ENCODE assay signal across 1 cellular context in the genomic region with DNA sequence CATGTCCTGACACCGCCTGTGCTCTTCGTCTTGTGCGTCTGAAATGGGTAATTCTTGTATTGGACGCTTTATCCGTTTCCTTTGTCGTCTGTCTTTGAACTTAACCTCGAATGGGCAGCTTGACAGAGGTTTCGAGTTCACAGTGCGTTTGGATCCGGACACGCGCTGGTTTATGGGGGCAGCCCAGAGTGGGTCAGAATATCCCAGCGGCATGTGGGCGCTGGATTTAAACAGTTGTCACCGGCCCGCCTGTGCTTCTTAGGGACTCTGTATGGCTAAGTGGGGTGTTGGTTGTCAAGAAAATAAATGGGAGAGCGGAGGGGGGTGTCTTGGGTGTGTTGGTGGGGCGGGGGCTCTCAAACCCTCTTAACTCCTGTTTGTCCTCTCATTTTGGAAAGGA.
TF ChIP-seq lines count a peak whose summit lies in the region.

No MANE protein-coding gene starts in this region.

TF ChIP-seq in GM23338, 12 proteins besides CTCF, POLR2A, EP300 and RAD21 (continued from another document):
- TF ChIP-seq, protein P1, sequence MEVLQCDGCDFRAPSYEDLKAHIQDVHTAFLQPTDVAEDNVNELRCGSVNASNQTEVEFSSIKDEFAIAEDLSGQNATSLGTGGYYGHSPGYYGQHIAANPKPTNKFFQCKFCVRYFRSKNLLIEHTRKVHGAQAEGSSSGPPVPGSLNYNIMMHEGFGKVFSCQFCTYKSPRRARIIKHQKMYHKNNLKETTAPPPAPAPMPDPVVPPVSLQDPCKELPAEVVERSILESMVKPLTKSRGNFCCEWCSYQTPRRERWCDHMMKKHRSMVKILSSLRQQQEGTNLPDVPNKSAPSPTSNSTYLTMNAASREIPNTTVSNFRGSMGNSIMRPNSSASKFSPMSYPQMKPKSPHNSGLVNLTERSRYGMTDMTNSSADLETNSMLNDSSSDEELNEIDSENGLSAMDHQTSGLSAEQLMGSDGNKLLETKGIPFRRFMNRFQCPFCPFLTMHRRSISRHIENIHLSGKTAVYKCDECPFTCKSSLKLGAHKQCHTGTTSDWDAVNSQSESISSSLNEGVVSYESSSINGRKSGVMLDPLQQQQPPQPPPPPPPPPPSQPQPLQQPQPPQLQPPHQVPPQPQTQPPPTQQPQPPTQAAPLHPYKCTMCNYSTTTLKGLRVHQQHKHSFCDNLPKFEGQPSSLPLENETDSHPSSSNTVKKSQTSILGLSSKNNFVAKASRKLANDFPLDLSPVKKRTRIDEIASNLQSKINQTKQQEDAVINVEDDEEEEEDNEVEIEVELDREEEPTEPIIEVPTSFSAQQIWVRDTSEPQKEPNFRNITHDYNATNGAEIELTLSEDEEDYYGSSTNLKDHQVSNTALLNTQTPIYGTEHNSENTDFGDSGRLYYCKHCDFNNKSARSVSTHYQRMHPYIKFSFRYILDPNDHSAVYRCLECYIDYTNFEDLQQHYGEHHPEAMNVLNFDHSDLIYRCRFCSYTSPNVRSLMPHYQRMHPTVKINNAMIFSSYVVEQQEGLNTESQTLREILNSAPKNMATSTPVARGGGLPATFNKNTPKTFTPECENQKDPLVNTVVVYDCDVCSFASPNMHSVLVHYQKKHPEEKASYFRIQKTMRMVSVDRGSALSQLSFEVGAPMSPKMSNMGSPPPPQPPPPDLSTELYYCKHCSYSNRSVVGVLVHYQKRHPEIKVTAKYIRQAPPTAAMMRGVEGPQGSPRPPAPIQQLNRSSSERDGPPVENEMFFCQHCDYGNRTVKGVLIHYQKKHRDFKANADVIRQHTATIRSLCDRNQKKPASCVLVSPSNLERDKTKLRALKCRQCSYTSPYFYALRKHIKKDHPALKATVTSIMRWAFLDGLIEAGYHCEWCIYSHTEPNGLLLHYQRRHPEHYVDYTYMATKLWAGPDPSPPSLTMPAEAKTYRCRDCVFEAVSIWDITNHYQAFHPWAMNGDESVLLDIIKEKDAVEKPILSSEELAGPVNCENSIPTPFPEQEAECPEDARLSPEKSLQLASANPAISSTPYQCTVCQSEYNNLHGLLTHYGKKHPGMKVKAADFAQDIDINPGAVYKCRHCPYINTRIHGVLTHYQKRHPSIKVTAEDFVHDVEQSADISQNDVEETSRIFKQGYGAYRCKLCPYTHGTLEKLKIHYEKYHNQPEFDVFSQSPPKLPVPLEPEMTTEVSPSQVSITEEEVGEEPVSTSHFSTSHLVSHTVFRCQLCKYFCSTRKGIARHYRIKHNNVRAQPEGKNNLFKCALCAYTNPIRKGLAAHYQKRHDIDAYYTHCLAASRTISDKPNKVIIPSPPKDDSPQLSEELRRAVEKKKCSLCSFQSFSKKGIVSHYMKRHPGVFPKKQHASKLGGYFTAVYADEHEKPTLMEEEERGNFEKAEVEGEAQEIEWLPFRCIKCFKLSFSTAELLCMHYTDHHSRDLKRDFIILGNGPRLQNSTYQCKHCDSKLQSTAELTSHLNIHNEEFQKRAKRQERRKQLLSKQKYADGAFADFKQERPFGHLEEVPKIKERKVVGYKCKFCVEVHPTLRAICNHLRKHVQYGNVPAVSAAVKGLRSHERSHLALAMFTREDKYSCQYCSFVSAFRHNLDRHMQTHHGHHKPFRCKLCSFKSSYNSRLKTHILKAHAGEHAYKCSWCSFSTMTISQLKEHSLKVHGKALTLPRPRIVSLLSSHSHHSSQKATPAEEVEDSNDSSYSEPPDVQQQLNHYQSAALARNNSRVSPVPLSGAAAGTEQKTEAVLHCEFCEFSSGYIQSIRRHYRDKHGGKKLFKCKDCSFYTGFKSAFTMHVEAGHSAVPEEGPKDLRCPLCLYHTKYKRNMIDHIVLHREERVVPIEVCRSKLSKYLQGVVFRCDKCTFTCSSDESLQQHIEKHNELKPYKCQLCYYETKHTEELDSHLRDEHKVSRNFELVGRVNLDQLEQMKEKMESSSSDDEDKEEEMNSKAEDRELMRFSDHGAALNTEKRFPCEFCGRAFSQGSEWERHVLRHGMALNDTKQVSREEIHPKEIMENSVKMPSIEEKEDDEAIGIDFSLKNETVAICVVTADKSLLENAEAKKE (CRISPR knock-in tag; IDR thresholded peaks at IDR 0.05) = no peak
- no peak for TF ChIP-seq ZNF331 (CRISPR knock-in tag; IDR thresholded peaks at IDR 0.05; ENCODE audit: low read depth)
- TF ChIP-seq, protein P2, sequence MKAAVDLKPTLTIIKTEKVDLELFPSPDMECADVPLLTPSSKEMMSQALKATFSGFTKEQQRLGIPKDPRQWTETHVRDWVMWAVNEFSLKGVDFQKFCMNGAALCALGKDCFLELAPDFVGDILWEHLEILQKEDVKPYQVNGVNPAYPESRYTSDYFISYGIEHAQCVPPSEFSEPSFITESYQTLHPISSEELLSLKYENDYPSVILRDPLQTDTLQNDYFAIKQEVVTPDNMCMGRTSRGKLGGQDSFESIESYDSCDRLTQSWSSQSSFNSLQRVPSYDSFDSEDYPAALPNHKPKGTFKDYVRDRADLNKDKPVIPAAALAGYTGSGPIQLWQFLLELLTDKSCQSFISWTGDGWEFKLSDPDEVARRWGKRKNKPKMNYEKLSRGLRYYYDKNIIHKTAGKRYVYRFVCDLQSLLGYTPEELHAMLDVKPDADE (IDR thresholded peaks at IDR 0.05) = no peak
- no peak for TF ChIP-seq EZH2 (IDR thresholded peaks at IDR 0.05; ENCODE audit: low read depth, unreplicated experiment)
- no peak for TF ChIP-seq JUNB (IDR thresholded peaks at IDR 0.05; ENCODE audit: unreplicated experiment)
- no peak for TF ChIP-seq NANOG (IDR thresholded peaks at IDR 0.05; ENCODE audit: borderline replicate concordance)
- TF ChIP-seq EZH2phosphoT487 (IDR thresholded peaks at IDR 0.05; ENCODE audit: unreplicated experiment) = no peak
- no peak for TF ChIP-seq POLR2AphosphoS5 (IDR thresholded peaks at IDR 0.05; ENCODE audit: low read depth)
- no peak for TF ChIP-seq STAT1 (IDR thresholded peaks at IDR 0.05; ENCODE audit: unreplicated experiment)
- no peak for TF ChIP-seq CREB1 (CRISPR knock-in tag; IDR thresholded peaks at IDR 0.05; ENCODE audit: low read depth)
- TF ChIP-seq, protein P3, sequence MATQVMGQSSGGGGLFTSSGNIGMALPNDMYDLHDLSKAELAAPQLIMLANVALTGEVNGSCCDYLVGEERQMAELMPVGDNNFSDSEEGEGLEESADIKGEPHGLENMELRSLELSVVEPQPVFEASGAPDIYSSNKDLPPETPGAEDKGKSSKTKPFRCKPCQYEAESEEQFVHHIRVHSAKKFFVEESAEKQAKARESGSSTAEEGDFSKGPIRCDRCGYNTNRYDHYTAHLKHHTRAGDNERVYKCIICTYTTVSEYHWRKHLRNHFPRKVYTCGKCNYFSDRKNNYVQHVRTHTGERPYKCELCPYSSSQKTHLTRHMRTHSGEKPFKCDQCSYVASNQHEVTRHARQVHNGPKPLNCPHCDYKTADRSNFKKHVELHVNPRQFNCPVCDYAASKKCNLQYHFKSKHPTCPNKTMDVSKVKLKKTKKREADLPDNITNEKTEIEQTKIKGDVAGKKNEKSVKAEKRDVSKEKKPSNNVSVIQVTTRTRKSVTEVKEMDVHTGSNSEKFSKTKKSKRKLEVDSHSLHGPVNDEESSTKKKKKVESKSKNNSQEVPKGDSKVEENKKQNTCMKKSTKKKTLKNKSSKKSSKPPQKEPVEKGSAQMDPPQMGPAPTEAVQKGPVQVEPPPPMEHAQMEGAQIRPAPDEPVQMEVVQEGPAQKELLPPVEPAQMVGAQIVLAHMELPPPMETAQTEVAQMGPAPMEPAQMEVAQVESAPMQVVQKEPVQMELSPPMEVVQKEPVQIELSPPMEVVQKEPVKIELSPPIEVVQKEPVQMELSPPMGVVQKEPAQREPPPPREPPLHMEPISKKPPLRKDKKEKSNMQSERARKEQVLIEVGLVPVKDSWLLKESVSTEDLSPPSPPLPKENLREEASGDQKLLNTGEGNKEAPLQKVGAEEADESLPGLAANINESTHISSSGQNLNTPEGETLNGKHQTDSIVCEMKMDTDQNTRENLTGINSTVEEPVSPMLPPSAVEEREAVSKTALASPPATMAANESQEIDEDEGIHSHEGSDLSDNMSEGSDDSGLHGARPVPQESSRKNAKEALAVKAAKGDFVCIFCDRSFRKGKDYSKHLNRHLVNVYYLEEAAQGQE (IDR thresholded peaks at IDR 0.05; ENCODE audit: unreplicated experiment) = no peak
